1 cellular context compared by ENCODE assay signal in the genomic region with DNA sequence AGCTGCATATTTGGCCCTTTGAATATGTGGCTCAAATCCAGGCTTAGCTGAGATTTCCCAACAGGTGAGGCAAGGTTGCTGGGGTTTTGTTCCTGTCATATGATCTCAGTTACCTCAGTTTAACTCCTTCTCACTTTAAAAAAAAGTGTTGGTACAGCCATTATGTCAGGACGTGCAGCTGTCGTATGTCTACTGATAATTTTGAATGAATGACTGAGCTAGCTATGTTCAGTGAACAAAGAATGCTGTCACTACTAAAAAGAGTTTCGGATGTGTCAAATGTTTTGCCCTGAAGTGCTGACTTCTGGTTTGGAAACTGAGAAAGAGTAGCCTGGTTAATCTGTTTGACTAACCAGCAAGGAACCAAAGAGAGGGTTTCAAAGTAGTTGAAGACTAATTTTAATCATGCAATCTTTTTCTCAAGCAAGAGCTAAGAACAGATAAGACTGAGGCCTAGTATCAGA.
TF ChIP-seq lines count a peak whose summit lies in the region.

No MANE protein-coding gene starts in this region.

TF ChIP-seq in WTC11, 78 proteins besides CTCF, POLR2A, EP300 and RAD21 (continued from another document):
- TF ChIP-seq, protein P1, sequence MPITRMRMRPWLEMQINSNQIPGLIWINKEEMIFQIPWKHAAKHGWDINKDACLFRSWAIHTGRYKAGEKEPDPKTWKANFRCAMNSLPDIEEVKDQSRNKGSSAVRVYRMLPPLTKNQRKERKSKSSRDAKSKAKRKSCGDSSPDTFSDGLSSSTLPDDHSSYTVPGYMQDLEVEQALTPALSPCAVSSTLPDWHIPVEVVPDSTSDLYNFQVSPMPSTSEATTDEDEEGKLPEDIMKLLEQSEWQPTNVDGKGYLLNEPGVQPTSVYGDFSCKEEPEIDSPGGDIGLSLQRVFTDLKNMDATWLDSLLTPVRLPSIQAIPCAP (CRISPR knock-in tag; IDR thresholded peaks at IDR 0.05), result no peak
- TF ChIP-seq, protein P2, sequence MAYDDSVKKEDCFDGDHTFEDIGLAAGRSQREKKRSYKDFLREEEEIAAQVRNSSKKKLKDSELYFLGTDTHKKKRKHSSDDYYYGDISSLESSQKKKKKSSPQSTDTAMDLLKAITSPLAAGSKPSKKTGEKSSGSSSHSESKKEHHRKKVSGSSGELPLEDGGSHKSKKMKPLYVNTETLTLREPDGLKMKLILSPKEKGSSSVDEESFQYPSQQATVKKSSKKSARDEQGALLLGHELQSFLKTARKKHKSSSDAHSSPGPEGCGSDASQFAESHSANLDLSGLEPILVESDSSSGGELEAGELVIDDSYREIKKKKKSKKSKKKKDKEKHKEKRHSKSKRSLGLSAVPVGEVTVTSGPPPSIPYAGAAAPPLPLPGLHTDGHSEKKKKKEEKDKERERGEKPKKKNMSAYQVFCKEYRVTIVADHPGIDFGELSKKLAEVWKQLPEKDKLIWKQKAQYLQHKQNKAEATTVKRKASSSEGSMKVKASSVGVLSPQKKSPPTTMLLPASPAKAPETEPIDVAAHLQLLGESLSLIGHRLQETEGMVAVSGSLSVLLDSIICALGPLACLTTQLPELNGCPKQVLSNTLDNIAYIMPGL (CRISPR knock-in tag; IDR thresholded peaks at IDR 0.05), result no peak
- TF ChIP-seq ATF3 (CRISPR knock-in tag; conservative IDR thresholded peaks at IDR 0.05), result no peak
- no peak for TF ChIP-seq ELF4 (CRISPR knock-in tag; IDR thresholded peaks at IDR 0.05; ENCODE audit: low read depth)
- no peak for TF ChIP-seq MAX (CRISPR knock-in tag; IDR thresholded peaks at IDR 0.05)
TF ChIP-seq in WTC11: peak in this region for 0.
